ENCODE assay signal across 19 cellular contexts in the genomic region with DNA sequence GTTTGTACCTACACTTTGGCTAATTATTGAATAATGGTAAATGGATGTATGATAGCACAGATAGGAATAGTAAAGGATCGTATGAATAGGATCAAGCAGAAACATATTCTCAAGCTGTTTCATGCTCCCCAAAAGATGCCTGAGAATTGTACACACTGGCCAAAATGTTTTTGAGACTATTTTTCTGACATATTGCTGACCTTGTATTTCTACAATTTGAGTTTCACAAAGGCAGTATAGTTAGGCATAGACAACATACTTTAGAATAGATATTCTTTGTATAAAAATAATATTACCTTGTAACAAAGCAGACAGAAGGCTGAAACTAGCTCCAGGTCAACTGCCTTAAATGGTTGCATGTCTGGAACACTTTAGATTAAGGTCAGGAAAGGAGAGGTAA.
A peak's percentile ranks its signal among the peaks of the same experiment; 100 is the strongest.
DNase-seq lines count a peak whose midpoint lies in the region; ATAC-seq, FAIRE-seq and TF ChIP-seq lines count a peak whose summit lies in the region.
"Had no signal": no experiment of that assay in that cellular context is flagged by ENCODE, and none has a peak within 500 bp of the region (broad histone marks: within the 10 kb centered on the region; RNA-seq: fewer than 3 reads in every experiment).

No MANE protein-coding gene starts in this region.

- CTCF ChIA-PET in HepG2 (lab: Yijun Ruan, JAX; ENCODE audit: low intra/inter-chr PET ratio, low total read pairs): no interaction called here

- H2AFZ ChIP-seq in HepG2 (ENCODE audit: low read length): no peak overlapping the region
- no peak overlapping the region for H2AFZ ChIP-seq in trophoblast cell (ENCODE audit: insufficient read depth, low read length, poor library complexity)

- H4K91ac ChIP-seq in trophoblast cell (ENCODE audit: low read depth, low read length): no peak overlapping the region

- intact Hi-C loops in HepG2 (cut with micrococcal nuclease; ENCODE audit: unreplicated experiment) (no loop called here), right lobe of liver (cut with DNase I) (no loop called here), esophagus muscularis mucosa (cut with DNase I) (loop anchor here (10.0 kb wide), 2 partner anchors 267 to 597 kb away; partner anchors contain the start of gene COL12A1)

- TF ChIP-seq EP300 in HepG2 (IDR thresholded peaks at IDR 0.05; ENCODE audit: low read depth in 2 of 2, low read length in 2 of 2) (no peak), HepG2 (CRISPR knock-in tag; IDR thresholded peaks at IDR 0.05; ENCODE audit: borderline replicate concordance) (no peak), esophagus muscularis mucosa (IDR thresholded peaks at IDR 0.05) (no peak)

- in situ Hi-C loops in HepG2 (cut with HindIII; ENCODE audit: extremely low pct_ligation_motif_present, low pct_unique_long_range_greater_than_20kb): no loop called here

- H3K4ac ChIP-seq in trophoblast cell (ENCODE audit: low read depth, low read length): no peak overlapping the region

- TF ChIP-seq CTCF in HepG2 (CRISPR knock-in tag; IDR thresholded peaks at IDR 0.05) (no peak), right lobe of liver (IDR thresholded peaks at IDR 0.05) (no peak), esophagus muscularis mucosa (IDR thresholded peaks at IDR 0.05) (no peak), Peyer's patch (IDR thresholded peaks at IDR 0.05) (no peak)

- H2BK120ac ChIP-seq in trophoblast cell (ENCODE audit: insufficient read depth, low read length, poor library complexity): no peak overlapping the region

- H3K27me3 ChIP-seq in HepG2 (ENCODE audit: control insufficient read depth in 1 of 2, insufficient read depth in 2 of 2, low read length in 2 of 2) (no peaks in the 10 kb centered on the region), right lobe of liver (no peaks in the 10 kb centered on the region), esophagus muscularis mucosa (no peaks in the 10 kb centered on the region), trophoblast cell (ENCODE audit: insufficient read depth, low read length) (no peaks in the 10 kb centered on the region), Peyer's patch (no peaks in the 10 kb centered on the region)
- H3K27me3 ChIP-seq: BLaER1 treated with 17β-estradiol and CSF1 and Interleukin-3, amounts not matched to agents 10 nM and 100 nM had no signal

- DNase-seq in HepG2 (ENCODE audit: low spot score): no peak
- DNase-seq in right lobe of liver: no peak
- no peak for DNase-seq in esophagus muscularis mucosa (ENCODE audit: extremely low spot score)
- no peak for DNase-seq in trophoblast cell
- no peak for DNase-seq in Peyer's patch
- DNase-seq in activated T-cell treated with anti-CD3 and anti-CD28 coated beads for 4 hours: no peak
- DNase-seq: CD8-positive, alpha-beta T cell; DMS53; NCI-H1436; NCI-H1930; NCI-H524; NCI-H82 had no signal

- no peaks in the 10 kb centered on the region for H3K36me3 ChIP-seq in HepG2 (replicated peaks in 1 of 2; ENCODE audit: control insufficient read depth in 1 of 2, insufficient read depth in 2 of 2, low read length in 2 of 2)
- no peaks in the 10 kb centered on the region for H3K36me3 ChIP-seq in right lobe of liver
- H3K36me3 ChIP-seq in esophagus muscularis mucosa: no peaks in the 10 kb centered on the region
- H3K36me3 ChIP-seq in trophoblast cell (ENCODE audit: control insufficient read depth in 1 of 2, insufficient read depth in 2 of 2, low read length in 2 of 2): no peaks in the 10 kb centered on the region
- H3K36me3 ChIP-seq in Peyer's patch: no peaks in the 10 kb centered on the region
- H3K36me3 ChIP-seq: BLaER1 treated with 17β-estradiol and CSF1 and Interleukin-3, amounts not matched to agents 10 nM and 100 nM had no signal

- no peak overlapping the region for H3K4me3 ChIP-seq in HepG2 (replicated peaks in 1 of 3; ENCODE audit: insufficient read depth in 1 of 3, low read depth in 2 of 3, low read length in 3 of 3)
- H3K4me3 ChIP-seq in right lobe of liver: no peak overlapping the region
- H3K4me3 ChIP-seq in esophagus muscularis mucosa: no peak overlapping the region
- no peak overlapping the region for H3K4me3 ChIP-seq in trophoblast cell (ENCODE audit: low read depth, low read length)
- no peak overlapping the region for H3K4me3 ChIP-seq in Peyer's patch
- H3K4me3 ChIP-seq: BLaER1 treated with 17β-estradiol and CSF1 and Interleukin-3, amounts not matched to agents 10 nM and 100 nM; GM12878 had no signal

- no peak overlapping the region for H4K12ac ChIP-seq in trophoblast cell (ENCODE audit: low read depth, low read length)

- no peak for TF ChIP-seq RAD21 in HepG2 (CRISPR knock-in tag; IDR thresholded peaks at IDR 0.05)

- no peak overlapping the region for H3K23ac ChIP-seq in trophoblast cell (ENCODE audit: low read length)

- H3K14ac ChIP-seq in trophoblast cell (ENCODE audit: low read length): no peak overlapping the region

- no peak overlapping the region for H3K27ac ChIP-seq in HepG2 (ENCODE audit: extremely low read length, insufficient read depth, low read length)
- H3K27ac ChIP-seq in right lobe of liver: no peak overlapping the region
- H3K27ac ChIP-seq in esophagus muscularis mucosa (replicated peaks in 1 of 4): peak overlapping the region; percentile 75 to 79 (median 76)
- peak overlapping the region; percentile 64 for H3K27ac ChIP-seq in trophoblast cell (ENCODE audit: low read depth, low read length)
- H3K27ac ChIP-seq in Peyer's patch: no peak overlapping the region
- H3K27ac ChIP-seq: KMS-11, RWPE1 had no signal

- H3K79me2 ChIP-seq in HepG2 (ENCODE audit: insufficient read depth, low read length) (no peaks in the 10 kb centered on the region), trophoblast cell (ENCODE audit: control insufficient read depth, insufficient read depth, low read length, poor library complexity) (no peaks in the 10 kb centered on the region)

- no peak overlapping the region for H2BK5ac ChIP-seq in trophoblast cell (ENCODE audit: low read depth, low read length, poor library complexity)

- no peak overlapping the region for H4K8ac ChIP-seq in trophoblast cell (ENCODE audit: low read depth, low read length)

- H4K20me1 ChIP-seq in HepG2 (ENCODE audit: insufficient read depth, low read length): no peaks in the 10 kb centered on the region
- H4K20me1 ChIP-seq: BLaER1 treated with 17β-estradiol and CSF1 and Interleukin-3, amounts not matched to agents 10 nM and 100 nM had no signal

- no peak for TF ChIP-seq POLR2A in HepG2 (IDR thresholded peaks at IDR 0.05; ENCODE audit: insufficient read depth in 1 of 2, low read depth in 2 of 2, low read length in 2 of 2)
- TF ChIP-seq POLR2A in right lobe of liver (IDR thresholded peaks at IDR 0.05): no peak
- TF ChIP-seq POLR2A in esophagus muscularis mucosa (IDR thresholded peaks at IDR 0.05; ENCODE audit: low read depth): no peak
- no peak for TF ChIP-seq POLR2A in Peyer's patch (IDR thresholded peaks at IDR 0.05)

- WGBS in HepG2 (ENCODE audit: low lambda C conversion rate): 4% methylated on average over 1 of the region's 1 CpG
- WGBS in right lobe of liver (ENCODE audit: insufficient coverage, low coverage, low lambda C conversion rate, missing lambda C conversion rate): 64% methylated on average over 1 of the region's 1 CpG
- WGBS in esophagus muscularis mucosa: 76% methylated on average over 1 of the region's 1 CpG
- no CpG with 5 or more reads among the region's 1 CpG for WGBS in trophoblast cell (ENCODE audit: extremely low coverage, insufficient coverage, insufficient read length)

- no peak overlapping the region for H2BK12ac ChIP-seq in trophoblast cell (ENCODE audit: low read length)

- FAIRE-seq in HepG2 (lab: Jason Lieb, UNC): no peak
- FAIRE-seq: GM12878, H54 had no signal

- H3K79me1 ChIP-seq in trophoblast cell (ENCODE audit: low read length): peaks cover 10% of the 10 kb centered on the region

- ATAC-seq in HepG2 (no peak), right lobe of liver (no peak), HG03571 (IDR thresholded peaks at IDR 0.05; ENCODE audit: unreplicated experiment) (no peak), GM18868 (IDR thresholded peaks at IDR 0.05; ENCODE audit: unreplicated experiment) (no peak)
- ATAC-seq: CD8-positive, alpha-beta T cell; GM12878 had no signal

- H3K18ac ChIP-seq in trophoblast cell (ENCODE audit: low read length): no peak overlapping the region

- H3K9me3 ChIP-seq in HepG2 (ENCODE audit: low read length) (no peaks in the 10 kb centered on the region), right lobe of liver (no peaks in the 10 kb centered on the region), esophagus muscularis mucosa (no peaks in the 10 kb centered on the region), trophoblast cell (ENCODE audit: insufficient read depth, low read depth, low read length) (no peaks in the 10 kb centered on the region), Peyer's patch (no peaks in the 10 kb centered on the region)
- H3K9me3 ChIP-seq: BLaER1 treated with 17β-estradiol and CSF1 and Interleukin-3, amounts not matched to agents 10 nM and 100 nM had no signal

- POLR2A ChIA-PET in HepG2 (lab: Yijun Ruan, JAX): no interaction called here

- BruUV-seq in HepG2 (replicated peaks; lab: Mats Ljungman, UMichigan): no TSS peak

- H2AK5ac ChIP-seq in trophoblast cell (ENCODE audit: low read length): no peak overlapping the region

- H3K4me1 ChIP-seq in HepG2 (ENCODE audit: insufficient read depth, low read length): no peaks in the 10 kb centered on the region
- H3K4me1 ChIP-seq in right lobe of liver: no peaks in the 10 kb centered on the region
- H3K4me1 ChIP-seq in esophagus muscularis mucosa: peaks cover 0 to 53% (median 47%) of the 10 kb centered on the region in 4 donors
- H3K4me1 ChIP-seq in trophoblast cell (ENCODE audit: control insufficient read depth in 1 of 2, insufficient read depth in 2 of 2, low read length in 2 of 2): peaks cover 0 to 3% of the 10 kb centered on the region in 2 experiments
- H3K4me1 ChIP-seq in Peyer's patch: no peaks in the 10 kb centered on the region

- H3K9ac ChIP-seq in HepG2 (ENCODE audit: insufficient read depth, low read depth, low read length) (no peak overlapping the region), trophoblast cell (ENCODE audit: low read length) (no peak overlapping the region)
- H3K9ac ChIP-seq: BLaER1 treated with 17β-estradiol and CSF1 and Interleukin-3, amounts not matched to agents 10 nM and 100 nM; KMS-11 had no signal

- no peak overlapping the region for H3K4me2 ChIP-seq in HepG2 (ENCODE audit: low read depth, low read length)
- H3K4me2 ChIP-seq in trophoblast cell (ENCODE audit: low read length): no peak overlapping the region
- H3K4me2 ChIP-seq: KMS-11 had no signal

TF ChIP-seq in HepG2, 621 proteins besides CTCF, POLR2A, EP300 and RAD21:
- TF ChIP-seq MATR3 (CRISPR knock-in tag; IDR thresholded peaks at IDR 0.05) (no peak), MAFK (conservative IDR thresholded peaks at IDR 0.05 in 1 of 2, IDR thresholded peaks at IDR 0.05 in 1 of 2; ENCODE audit: low read length in 2 of 2) (peak; percentile 61 to 72), MAFF (IDR thresholded peaks at IDR 0.05; ENCODE audit: low read depth, low read length) (peak; percentile 47)

Comparison
In these comparisons a context has a peak if more than half of its experiments do, and no peak if none do; other contexts are left out.
1. H3K27ac ChIP-seq: peak in esophagus muscularis mucosa (4 of 4) and trophoblast cell (single experiment); none in HepG2 (single experiment), right lobe of liver (0 of 3) and Peyer's patch (0 of 4).